19 cellular contexts compared by ENCODE assay signal in the genomic region with DNA sequence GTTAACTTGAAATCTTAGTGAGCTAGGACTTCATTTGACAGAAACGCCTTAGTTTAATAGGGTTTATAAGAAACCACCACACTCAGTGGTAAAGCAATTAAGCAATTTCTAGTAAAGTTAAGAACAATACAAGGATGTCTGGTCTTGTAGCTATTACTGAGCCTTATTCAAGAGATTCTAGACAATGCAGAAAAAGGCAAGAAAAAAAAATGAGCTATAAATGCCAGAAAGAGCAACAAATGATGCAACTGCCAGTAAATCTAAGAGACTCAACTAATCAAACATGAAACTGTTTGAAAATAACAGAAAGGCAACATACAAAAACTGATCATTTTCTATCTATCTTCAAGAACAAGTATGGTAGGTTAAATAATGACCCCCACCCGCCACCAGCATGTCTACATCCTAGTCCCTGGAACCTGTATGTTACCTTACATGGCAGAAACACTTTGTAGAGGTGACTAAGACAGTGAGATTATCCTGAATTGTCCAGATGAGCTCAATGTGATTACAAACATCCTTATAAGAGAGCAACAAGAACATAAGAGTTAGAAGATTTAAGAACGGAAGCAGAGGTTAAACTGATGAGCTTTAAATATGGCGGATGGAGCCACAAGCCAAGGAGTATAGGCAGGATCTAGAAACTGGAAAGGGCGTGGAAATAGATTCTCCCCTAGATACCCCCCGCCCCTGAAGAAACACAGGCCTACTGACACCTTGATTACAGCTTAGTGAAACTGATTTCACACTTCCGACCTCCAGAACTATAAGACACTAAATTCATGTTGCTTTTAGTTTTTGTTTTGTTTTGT.
A peak's percentile ranks its signal among the peaks of the same experiment; 100 is the strongest.
DNase-seq lines count a peak whose midpoint lies in the region; ATAC-seq, FAIRE-seq and TF ChIP-seq lines count a peak whose summit lies in the region.
"Had no signal": no experiment of that assay in that cellular context is flagged by ENCODE, and none has a peak within 500 bp of the region (broad histone marks: within the 10 kb centered on the region; RNA-seq: fewer than 3 reads in every experiment).

No MANE protein-coding gene starts in this region.

- no peak overlapping the region for H2BK20ac ChIP-seq in IMR-90 (ENCODE audit: low read depth, low read length)

- H3K27me3 Mint-ChIP-seq in endodermal cell (ENCODE audit: insufficient read depth): no peaks in the 10 kb centered on the region

- peaks cover 11% of the 10 kb centered on the region for H3K36me3 Mint-ChIP-seq in endodermal cell (ENCODE audit: low read depth)

- H2AFZ ChIP-seq in IMR-90 (replicated peaks; ENCODE audit: low read length, poor library complexity) (no peak overlapping the region), K562 (ENCODE audit: low read depth, low read length) (no peak overlapping the region)
- H2AFZ ChIP-seq: PC-9 had no signal

- H3K14ac ChIP-seq in IMR-90 (replicated peaks; ENCODE audit: low read depth, low read length): no peak overlapping the region

- no peak overlapping the region for H3K27ac Mint-ChIP-seq in endodermal cell

- no peak for FAIRE-seq in K562 (lab: Jason Lieb, UNC)
- FAIRE-seq: H1, HepG2 had no signal

- no peak for TF ChIP-seq POLR2A in IMR-90 (IDR thresholded peaks at IDR 0.05; ENCODE audit: low read depth, low read length)
- TF ChIP-seq POLR2A in K562 (conservative IDR thresholded peaks at IDR 0.05): no peak

- no peak overlapping the region for H3K56ac ChIP-seq in IMR-90 (ENCODE audit: extremely low read depth, insufficient read depth, low read length)

- H3K9me1 ChIP-seq in IMR-90 (ENCODE audit: insufficient read depth, low read length) (no peaks in the 10 kb centered on the region), K562 (ENCODE audit: control insufficient read depth, insufficient read depth, low read length) (no peaks in the 10 kb centered on the region)

- 0 out of 2 replicates have a peak, but pooled peaks cover 2% of the 10 kb centered on the region for H3K4me1 ChIP-seq in IMR-90 (ENCODE audit: control insufficient read depth, insufficient read depth, low read length)
- peaks cover 0 to 7% of the 10 kb centered on the region in 2 experiments; a peak in 3 of 5 replicates for H3K4me1 ChIP-seq in K562 (replicated peaks in 1 of 2; ENCODE audit: control insufficient read depth in 2 of 2, insufficient read depth in 2 of 2, low read length in 2 of 2)
- H3K4me1 ChIP-seq in skeletal muscle tissue (ENCODE audit: control insufficient read depth in 3 of 3, insufficient read depth in 3 of 3, low read length in 3 of 3): no peaks in the 10 kb centered on the region
- H3K4me1 ChIP-seq in endodermal cell (ENCODE audit: control insufficient read depth, insufficient read depth, low read length): no peaks in the 10 kb centered on the region
- H3K4me1 ChIP-seq: SJCRH30 had no signal

- no CpG with 5 or more reads among the region's 7 CpGs for WGBS in IMR-90 (ENCODE audit: extremely low coverage in 2 of 2, insufficient read length in 1 of 2), 2 experiments
- 90% methylated on average over 7 of the region's 7 CpGs for WGBS in K562 (ENCODE audit: insufficient coverage, low coverage, missing lambda C conversion rate)
- 71% methylated on average over 3 to 7 of the region's 7 CpGs for WGBS in endodermal cell (ENCODE audit: insufficient coverage in 1 of 2, insufficient read length in 1 of 2), 2 experiments

- H4K91ac ChIP-seq in IMR-90 (ENCODE audit: insufficient read depth, low read depth, low read length): no peak overlapping the region

- no peak for TF ChIP-seq RAD21 in IMR-90 (IDR thresholded peaks at IDR 0.05; ENCODE audit: low read length)
- TF ChIP-seq RAD21 in K562 (CRISPR knock-in tag; conservative IDR thresholded peaks at IDR 0.05 in 1 of 2, IDR thresholded peaks at IDR 0.05 in 1 of 2): no peak

- H4K20me1 ChIP-seq in IMR-90 (ENCODE audit: insufficient read depth, low read length) (no peaks in the 10 kb centered on the region), K562 (replicated peaks; ENCODE audit: control insufficient read depth, insufficient read depth, low read length) (no peaks in the 10 kb centered on the region)

- CTCF ChIA-PET in IMR-90 (lab: Yijun Ruan, JAX): interaction anchor here (0.7 kb wide), 1 partner anchor 182 kb away, joined by 4 read pairs; no protein-coding TSS in a partner anchor
- CTCF ChIA-PET in K562 (lab: Yijun Ruan, JAX; ENCODE audit: low intra/inter-chr PET ratio): no interaction called here

- no peak overlapping the region for H2AK9ac ChIP-seq in IMR-90 (replicated peaks; ENCODE audit: low read depth, low read length, poor library complexity)

- H3K79me2 ChIP-seq in K562 (ENCODE audit: control insufficient read depth, insufficient read depth, low read length): peaks cover 3% of the 10 kb centered on the region; the same call in 1 of the 3 replicates

- no peak overlapping the region for H3K18ac ChIP-seq in IMR-90 (ENCODE audit: low read depth, low read length)

- no peak for TF ChIP-seq CTCF in IMR-90 (conservative IDR thresholded peaks at IDR 0.05; ENCODE audit: low read depth, low read length)
- no peak for TF ChIP-seq CTCF in K562 (IDR thresholded peaks at IDR 0.05 in 2 of 3, conservative IDR thresholded peaks at IDR 0.05 in 1 of 3; ENCODE audit: insufficient read depth in 2 of 3, low read depth in 1 of 3, low read length in 3 of 3)
- no peak for TF ChIP-seq CTCF in endodermal cell (conservative IDR thresholded peaks at IDR 0.05)

- H3K36me3 ChIP-seq in IMR-90 (ENCODE audit: control insufficient read depth, insufficient read depth, low read length): no peaks in the 10 kb centered on the region
- H3K36me3 ChIP-seq in K562 (ENCODE audit: control insufficient read depth, insufficient read depth, low read length): peaks cover 80% of the 10 kb centered on the region
- H3K36me3 ChIP-seq in skeletal muscle tissue (ENCODE audit: control insufficient read depth in 3 of 3, insufficient read depth in 3 of 3, low read length in 3 of 3): no peaks in the 10 kb centered on the region
- H3K36me3 ChIP-seq in endodermal cell (ENCODE audit: control insufficient read depth, insufficient read depth, low read length): no peaks in the 10 kb centered on the region

- intact Hi-C loops in IMR-90 (cut with micrococcal nuclease) (no loop called here), K562 (cut with micrococcal nuclease) (loop anchor here (10.0 kb wide), 1 partner anchor 633 kb away; the partner anchor contains the start of gene INIP)

- H3K9me3 ChIP-seq in IMR-90 (ENCODE audit: control insufficient read depth, insufficient read depth, low read length) (no peaks in the 10 kb centered on the region; the same call in 1 of the 2 replicates), K562 (replicated peaks; ENCODE audit: control insufficient read depth, insufficient read depth, low read depth, low read length) (no peaks in the 10 kb centered on the region), skeletal muscle tissue (ENCODE audit: control insufficient read depth in 3 of 3, low read length in 3 of 3) (no peaks in the 10 kb centered on the region), endodermal cell (ENCODE audit: control insufficient read depth, low read length) (no peaks in the 10 kb centered on the region)

- no peak overlapping the region for H3K9ac ChIP-seq in IMR-90 (ENCODE audit: low read depth, low read length)
- no peak overlapping the region for H3K9ac ChIP-seq in K562 (ENCODE audit: insufficient read depth in 1 of 2, low read depth in 2 of 2, low read length in 2 of 2)
- no peak overlapping the region for H3K9ac ChIP-seq in skeletal muscle tissue (ENCODE audit: low read depth in 1 of 3, low read length in 3 of 3)
- no peak overlapping the region for H3K9ac ChIP-seq in endodermal cell (ENCODE audit: extremely low read depth, low read length, poor library complexity, severe bottlenecking)

- H3K9me3 Mint-ChIP-seq in endodermal cell: peaks cover 4% of the 10 kb centered on the region

- POLR2A ChIA-PET in IMR-90 (lab: Charles Lee; ENCODE audit: unreplicated experiment) (no interaction called here), K562 (lab: Yijun Ruan, JAX) (interaction anchor here (0.5 to 1.2 kb wide), 4 partner anchors 10 to 492 kb away, joined by 3 to 4 read pairs (median 4); no protein-coding TSS in a partner anchor)

- TF ChIP-seq EP300 in K562 (IDR thresholded peaks at IDR 0.05; ENCODE audit: low read length): no peak

- H2BK5ac ChIP-seq in IMR-90 (ENCODE audit: low read depth, low read length, poor library complexity, severe bottlenecking): no peak overlapping the region

- H3K4me2 ChIP-seq in IMR-90 (ENCODE audit: low read depth, low read length): no peak overlapping the region
- no peak overlapping the region for H3K4me2 ChIP-seq in K562 (ENCODE audit: insufficient read depth, low read length)
- H3K4me2 ChIP-seq: PC-9 had no signal

- no peak overlapping the region for H2BK15ac ChIP-seq in IMR-90 (ENCODE audit: low read depth, low read length)

- H2BK120ac ChIP-seq in IMR-90 (ENCODE audit: low read depth, low read length): peak overlapping the region; percentile 52; the same call in 1 of the 2 replicates

- dilution Hi-C loops in IMR-90 (cut with HindIII; ENCODE audit: low sequenced_read_pairs, unreplicated experiment): no loop called here

- BruUV-seq in IMR-90 (replicated peaks; lab: Mats Ljungman, UMichigan) (no TSS peak), K562 (replicated peaks; lab: Mats Ljungman, UMichigan) (no TSS peak)

- H4K5ac ChIP-seq in IMR-90 (ENCODE audit: low read depth, low read length): no peak overlapping the region

- no peak overlapping the region for H3K4ac ChIP-seq in IMR-90 (ENCODE audit: low read depth, low read length)

- H3K27me3 ChIP-seq in IMR-90 (ENCODE audit: control insufficient read depth, insufficient read depth, low read length) (no peaks in the 10 kb centered on the region), K562 (ENCODE audit: control insufficient read depth in 2 of 2, insufficient read depth in 2 of 2, low read length in 2 of 2) (no peaks in the 10 kb centered on the region), skeletal muscle tissue (ENCODE audit: control insufficient read depth in 3 of 3, insufficient read depth in 3 of 3, low read length in 3 of 3) (no peaks in the 10 kb centered on the region), endodermal cell (ENCODE audit: control insufficient read depth, insufficient read depth, low read length, poor library complexity, severe bottlenecking) (no peaks in the 10 kb centered on the region)
- H3K27me3 ChIP-seq: SJCRH30 had no signal

- H3K23ac ChIP-seq in IMR-90 (ENCODE audit: low read depth, low read length): no peak overlapping the region

- H3K4me1 Mint-ChIP-seq in endodermal cell: peaks cover 3% of the 10 kb centered on the region

- no peaks in the 10 kb centered on the region for H3K79me1 ChIP-seq in IMR-90 (ENCODE audit: low read depth in 1 of 2, low read length in 2 of 2)

- H3K4me3 ChIP-seq in IMR-90 (ENCODE audit: insufficient read depth, low read depth, low read length): no peak overlapping the region
- H3K4me3 ChIP-seq in K562: no peak overlapping the region
- H3K4me3 ChIP-seq in skeletal muscle tissue (ENCODE audit: low read length in 3 of 3): no peak overlapping the region
- H3K4me3 ChIP-seq in endodermal cell (ENCODE audit: low read length): no peak overlapping the region
- H3K4me3 ChIP-seq: PC-9, SJCRH30 had no signal

- H3K27ac ChIP-seq in IMR-90 (ENCODE audit: insufficient read depth, low read length) (no peak overlapping the region), K562 (ENCODE audit: extremely low read depth, low read depth, low read length) (no peak overlapping the region), skeletal muscle tissue (ENCODE audit: low read depth, low read length) (peak overlapping the region; percentile 67), endodermal cell (ENCODE audit: low read depth, low read length) (no peak overlapping the region)
- H3K27ac ChIP-seq: C4-2B, PC-9, RWPE1, SJCRH30 had no signal

- no peak overlapping the region for H4K8ac ChIP-seq in IMR-90 (ENCODE audit: low read depth in 2 of 2, low read length in 2 of 2)

- ATAC-seq in IMR-90 (ENCODE audit: low read depth) (no peak), K562 (peak; percentile 56), esophagus mucosa (peak; percentile 53), HG03159 (IDR thresholded peaks at IDR 0.05; ENCODE audit: unreplicated experiment) (no peak)
- ATAC-seq: HepG2 had no signal

- in situ Hi-C loops in IMR-90 (cut with MboI; ENCODE audit: low sequenced_read_pairs): loop anchor here (25.0 kb wide), 1 partner anchor 630 kb away; the partner anchor contains the start of gene INIP
- in situ Hi-C loops in K562 (cut with MboI): loop anchor here (5.0 to 25.0 kb wide), 2 partner anchors 270 to 730 kb away; no protein-coding TSS in a partner anchor

- DNase-seq in IMR-90 (no peak), K562 (ENCODE audit: extremely low read depth in 1 of 4, low spot score in 3 of 4) (no peak), AG08396 (ENCODE audit: low spot score) (no peak), endodermal cell (no peak)
- DNase-seq: AML-193, DMS79 treated with DMSO at 0.1 percent for 48 hours, NCI-H1417 treated with DMSO at 0.1 percent for 48 hours, NCI-H187 treated with DMSO at 0.1 percent for 48 hours, NCI-H2227 treated with DMSO at 0.1 percent for 48 hours, NCI-H524, PC-9, SJCRH30 had no signal

- no peak overlapping the region; the same call in 1 of the 2 replicates for H2AK5ac ChIP-seq in IMR-90 (ENCODE audit: low read depth, low read length)

- no peak overlapping the region for H3K4me3 Mint-ChIP-seq in endodermal cell

Comparison
In these comparisons a context has a peak if more than half of its experiments do, and no peak if none do; other contexts are left out.
1. ATAC-seq: peak in K562 (single experiment) and esophagus mucosa (single experiment); none in IMR-90 (single experiment) and HG03159 (single experiment).